13 cellular contexts compared by ENCODE assay signal in genomic region chr17:80104321-80104955, GRCh38. TPM values are rescaled to one million over a fixed set of nuclear protein-coding genes. Genes with fewer than 3 reads are reported as not detected.
DNase-seq lines count a peak whose midpoint lies in the region; ATAC-seq and TF ChIP-seq lines count a peak whose summit lies in the region.
"Had no signal": no experiment of that assay in that cellular context is flagged by ENCODE, and none has a peak within 500 bp of the region (broad histone marks: within the 10 kb centered on the region; RNA-seq: fewer than 3 reads in every experiment).

No MANE protein-coding gene starts in this region.

- H3K27ac ChIP-seq in mammary epithelial cell (ENCODE audit: insufficient read depth, low read depth, low read length) (no peak overlapping the region), thyroid gland (no peak overlapping the region), caudate nucleus (ENCODE audit: low read depth, low read length) (no peak overlapping the region)

- BruUV-seq in mammary epithelial cell (replicated peaks; lab: Mats Ljungman, UMichigan) (no TSS peak), MCF 10A (replicated peaks; lab: Mats Ljungman, UMichigan) (no TSS peak)

- H3K9me3 Mint-ChIP-seq in MCF 10A (ENCODE audit: unreplicated experiment): no peaks in the 10 kb centered on the region
- H3K9me3 Mint-ChIP-seq in stimulated activated naive CD8-positive, alpha-beta T cell treated with anti-CD3 and anti-CD28 coated beads, Interleukin-15, amount 100 ng/mL, for 72 hours: no peaks in the 10 kb centered on the region
- H3K9me3 Mint-ChIP-seq: activated T-cell treated with anti-CD3 and anti-CD28 coated beads, Interleukin-2, amount 50 U/mL, for 24 hours had no signal

- peaks cover 38% of the 10 kb centered on the region for H3K4me1 ChIP-seq in mammary epithelial cell (ENCODE audit: insufficient read depth, low read length)
- peaks cover 10 to 20% of the 10 kb centered on the region in 2 donors for H3K4me1 ChIP-seq in thyroid gland

- no peaks in the 10 kb centered on the region for H3K27me3 Mint-ChIP-seq in MCF 10A (ENCODE audit: insufficient read depth, unreplicated experiment)
- H3K27me3 Mint-ChIP-seq in stimulated activated naive CD8-positive, alpha-beta T cell treated with anti-CD3 and anti-CD28 coated beads, Interleukin-15, amount 100 ng/mL, for 72 hours: no peaks in the 10 kb centered on the region
- H3K27me3 Mint-ChIP-seq: activated T-cell treated with anti-CD3 and anti-CD28 coated beads, Interleukin-2, amount 50 U/mL, for 24 hours had no signal

- H3K36me3 Mint-ChIP-seq in MCF 10A (ENCODE audit: insufficient read depth, unreplicated experiment): no peaks in the 10 kb centered on the region

- intact Hi-C loops in mammary epithelial cell (cut with micrococcal nuclease): loop anchor here (5.0 to 10.0 kb wide), 2 partner anchors 80 to 258 kb away; no protein-coding TSS in a partner anchor
- intact Hi-C loops in MCF 10A (cut with micrococcal nuclease): loop anchor here (10.0 kb wide), 1 partner anchor 310 kb away; the partner anchor contains the start of gene ENDOV
- intact Hi-C loops in thyroid gland (cut with DNase I): loop anchor here (5.0 kb wide), 1 partner anchor 97 kb away; no protein-coding TSS in a partner anchor

- no peak overlapping the region for H3K27ac Mint-ChIP-seq in MCF 10A (ENCODE audit: low read depth, unreplicated experiment)
- H3K27ac Mint-ChIP-seq in stimulated activated naive CD8-positive, alpha-beta T cell treated with anti-CD3 and anti-CD28 coated beads, Interleukin-15, amount 100 ng/mL, for 72 hours: no peak overlapping the region
- H3K27ac Mint-ChIP-seq: activated T-cell treated with anti-CD3 and anti-CD28 coated beads, Interleukin-2, amount 50 U/mL, for 24 hours had no signal

- peaks cover 9% of the 10 kb centered on the region for H3K79me2 ChIP-seq in mammary epithelial cell (ENCODE audit: insufficient read depth, low read length)

- H2AFZ ChIP-seq in mammary epithelial cell (ENCODE audit: low read depth, low read length): peak overlapping the region; percentile 5

- peak; percentile 14 for DNase-seq in mammary epithelial cell
- no peak for DNase-seq in MCF 10A (ENCODE audit: unreplicated experiment)
- peak; percentile 17 for DNase-seq in NCI-H2227 treated with DMSO at 0.1 percent for 48 hours (lab: John Stamatoyannopoulos, UW)
- DNase-seq in glomerular visceral epithelial cell (ENCODE audit: extremely low spot score): peak; percentile 21
- DNase-seq in thyroid gland: peak; percentile 49 to 66
- no peak for DNase-seq in stimulated activated naive CD8-positive, alpha-beta T cell treated with anti-CD3 and anti-CD28 coated beads, Interleukin-15, amount 100 ng/mL, for 72 hours
- no peak for DNase-seq in caudate nucleus (lab: John Stamatoyannopoulos, UW)
- DNase-seq: activated T-cell treated with anti-CD3 and anti-CD28 coated beads, Interleukin-2, amount 50 U/mL, for 24 hours; EL; NCI-H2081 treated with DMSO at 0.1 percent for 48 hours; Right ventricle myocardium superior; stimulated activated CD4-positive, alpha-beta T cell treated with anti-CD3 and anti-CD28 coated beads, Interleukin-2, amount 100 ng/mL, for 48 hours had no signal

- peak overlapping the region; percentile 21 for H3K4me2 ChIP-seq in mammary epithelial cell (ENCODE audit: insufficient read depth, low read depth, low read length)

- no peaks in the 10 kb centered on the region for H4K20me1 ChIP-seq in mammary epithelial cell (ENCODE audit: insufficient read depth, low read length)

- H3K36me3 ChIP-seq in mammary epithelial cell (ENCODE audit: insufficient read depth, low read length): no peaks in the 10 kb centered on the region
- H3K36me3 ChIP-seq in thyroid gland: no peaks in the 10 kb centered on the region

- 51% methylated on average over 17 of the region's 26 CpGs for WGBS in mammary epithelial cell (ENCODE audit: low coverage, missing lambda C conversion rate)
- WGBS in thyroid gland, 2 donors: 29 to 36% methylated on average over 3 to 14 of the region's 26 CpGs

- H3K9me3 ChIP-seq in mammary epithelial cell (replicated peaks; ENCODE audit: insufficient read depth, low read length) (no peaks in the 10 kb centered on the region), thyroid gland (no peaks in the 10 kb centered on the region)

- POLR2A ChIA-PET in MCF 10A (lab: Yijun Ruan, JAX): interaction anchor here (1.0 to 1.6 kb wide), 2 partner anchors 174 to 188 kb away, joined by 3 to 5 read pairs; no protein-coding TSS in a partner anchor

- H3K4me3 ChIP-seq in mammary epithelial cell (replicated peaks in 1 of 3; ENCODE audit: insufficient read depth in 1 of 3, low read depth in 2 of 3, low read length in 3 of 3) (no peak overlapping the region), thyroid gland (replicated peaks in 1 of 3) (no peak overlapping the region)

- TF ChIP-seq CTCF in mammary epithelial cell (conservative IDR thresholded peaks at IDR 0.05 in 1 of 2, IDR thresholded peaks at IDR 0.05 in 1 of 2; ENCODE audit: extremely low read depth in 1 of 2, insufficient read depth in 1 of 2, low read depth in 1 of 2, low read length in 2 of 2) (no peak), MCF 10A (IDR thresholded peaks at IDR 0.05; ENCODE audit: unreplicated experiment) (no peak), thyroid gland (IDR thresholded peaks at IDR 0.05) (no peak)

- H3K9ac ChIP-seq in mammary epithelial cell (ENCODE audit: insufficient read depth, low read length): no peak overlapping the region

- ATAC-seq in stimulated activated naive CD8-positive, alpha-beta T cell treated with anti-CD3 and anti-CD28 coated beads, Interleukin-15, amount 100 ng/mL, for 72 hours: no peak
- no peak for ATAC-seq in GM21723 (IDR thresholded peaks at IDR 0.05; ENCODE audit: unreplicated experiment)

- dilution Hi-C loops in mammary epithelial cell (cut with HindIII; ENCODE audit: low sequenced_read_pairs): no loop called here

- peaks cover 23% of the 10 kb centered on the region for H3K4me1 Mint-ChIP-seq in MCF 10A (ENCODE audit: insufficient read depth, unreplicated experiment)
- H3K4me1 Mint-ChIP-seq in stimulated activated naive CD8-positive, alpha-beta T cell treated with anti-CD3 and anti-CD28 coated beads, Interleukin-15, amount 100 ng/mL, for 72 hours: peaks cover 38% of the 10 kb centered on the region

- TF ChIP-seq POLR2A in thyroid gland (IDR thresholded peaks at IDR 0.05): no peak

- in situ Hi-C loops in mammary epithelial cell (cut with MboI; ENCODE audit: low sequenced_read_pairs in 2 of 2): no loop called here

- H3K27me3 ChIP-seq in mammary epithelial cell (ENCODE audit: insufficient read depth, low read length) (no peaks in the 10 kb centered on the region), thyroid gland (no peaks in the 10 kb centered on the region)

- no peak overlapping the region for H3K4me3 Mint-ChIP-seq in MCF 10A (ENCODE audit: unreplicated experiment)
- H3K4me3 Mint-ChIP-seq in stimulated activated naive CD8-positive, alpha-beta T cell treated with anti-CD3 and anti-CD28 coated beads, Interleukin-15, amount 100 ng/mL, for 72 hours: no peak overlapping the region
- H3K4me3 Mint-ChIP-seq: activated T-cell treated with anti-CD3 and anti-CD28 coated beads, Interleukin-2, amount 50 U/mL, for 24 hours had no signal

- CTCF ChIA-PET in mammary epithelial cell (lab: Charles Lee; ENCODE audit: low non-redundant PET) (no interaction called here), MCF 10A (lab: Yijun Ruan, JAX) (interaction anchor here (0.6 to 0.7 kb wide), 2 partner anchors 19 to 1116 kb away, joined by 3 to 5 read pairs; no protein-coding TSS in a partner anchor)

RNA-seq across cellular contexts. Expression of gene GAA, which starts 3.1 kb away (rescaled TPM):
- total RNA-seq in mammary epithelial cell: 100 to 1,000 TPM in 1 of 2 donors, 10 to 100 TPM in 1; 32.2 to 230 TPM
- 12.7 TPM for polyA plus RNA-seq in mammary epithelial cell
- polyA minus RNA-seq in mammary epithelial cell: 6.2 TPM
- 26.0 and 31.3 TPM in 2 replicates for total RNA-seq in MCF 10A (2022)
- 100 to 1,000 TPM in 1 of 4 donors, 10 to 100 TPM in 3; 42.1 to 131 (median 83.2) TPM for total RNA-seq in thyroid gland

RNA-seq across cellular contexts. Expression of gene EIF4A3, which starts 42.5 kb away (rescaled TPM):
- total RNA-seq in mammary epithelial cell: 10 to 100 TPM; 79.7 to 86.4 TPM
- polyA plus RNA-seq in mammary epithelial cell: 139 TPM
- 104 TPM for polyA minus RNA-seq in mammary epithelial cell
- 87.0 and 97.7 TPM in 2 replicates for total RNA-seq in MCF 10A (2022)
- 10 to 100 TPM; 42.9 to 79.8 (median 47.4) TPM for total RNA-seq in thyroid gland

Comparison
In these comparisons a context has a peak if more than half of its experiments do, and no peak if none do; other contexts are left out.
1. DNase-seq: peak in mammary epithelial cell (single experiment), NCI-H2227 treated with DMSO at 0.1 percent for 48 hours (single experiment), glomerular visceral epithelial cell (single experiment) and thyroid gland (2 of 2); none in MCF 10A (single experiment), stimulated activated naive CD8-positive, alpha-beta T cell treated with anti-CD3 and anti-CD28 coated beads, Interleukin-15, amount 100 ng/mL, for 72 hours (0 of 2) and caudate nucleus (0 of 61).